In the genomic region with DNA sequence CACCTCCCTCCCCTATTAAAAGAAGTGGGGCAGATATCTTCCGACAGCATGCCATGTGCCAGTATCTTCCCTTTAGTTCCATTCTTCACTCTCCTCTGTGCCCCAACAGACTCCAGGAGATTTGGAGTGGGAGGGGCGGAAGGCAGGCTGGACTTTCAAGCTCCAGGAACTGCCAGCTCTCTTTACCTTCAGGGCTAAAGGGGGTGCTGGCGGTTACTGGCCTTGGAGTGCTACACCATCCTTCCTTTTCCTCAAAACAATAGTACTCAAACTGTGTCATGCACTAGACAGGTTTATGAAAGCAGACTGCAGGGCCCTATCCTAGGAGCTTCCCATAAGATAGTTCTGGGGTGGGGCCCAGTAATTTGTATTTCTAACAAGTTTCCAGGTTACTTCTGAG, we compare ENCODE assay signal across 15 cellular contexts. TPM values are rescaled to one million over a fixed set of nuclear protein-coding genes. Genes with fewer than 3 reads are reported as not detected.
DNase-seq lines count a peak whose midpoint lies in the region; ATAC-seq lines count a peak whose summit lies in the region.
"Had no signal": no experiment of that assay in that cellular context is flagged by ENCODE, and none has a peak within 500 bp of the region (broad histone marks: within the 10 kb centered on the region; RNA-seq: fewer than 3 reads in every experiment).

No MANE protein-coding gene starts in this region.

- CTCF ChIA-PET in activated CD4-positive, alpha-beta memory T cell treated with anti-CD3 and anti-CD28 coated beads for 36 hours (lab: Charles Lee): interaction anchor here (0.8 to 5.2 kb wide), 5 partner anchors 23 to 1046 kb away, joined by 3 to 32 read pairs (median 4); a partner anchor contains a TSS

- no peak overlapping the region for H3K27ac Mint-ChIP-seq in activated CD4-positive, alpha-beta memory T cell treated with anti-CD3 and anti-CD28 coated beads for 36 hours

- peaks cover 33% of the 10 kb centered on the region for H3K36me3 Mint-ChIP-seq in activated CD4-positive, alpha-beta memory T cell treated with anti-CD3 and anti-CD28 coated beads for 36 hours

- H3K9me3 Mint-ChIP-seq in activated CD4-positive, alpha-beta memory T cell treated with anti-CD3 and anti-CD28 coated beads for 36 hours: peaks cover 5% of the 10 kb centered on the region

- H3K4me1 Mint-ChIP-seq in activated CD4-positive, alpha-beta memory T cell treated with anti-CD3 and anti-CD28 coated beads for 36 hours (ENCODE audit: low read depth): peaks cover 82% of the 10 kb centered on the region

- ATAC-seq in esophagus mucosa (peak; percentile 80), GM18498 (IDR thresholded peaks at IDR 0.05; ENCODE audit: unreplicated experiment) (no peak), HG02571 (IDR thresholded peaks at IDR 0.05; ENCODE audit: unreplicated experiment) (no peak)
- no peak for ATAC-seq in stimulated activated naive CD8-positive, alpha-beta T cell treated with anti-CD3 and anti-CD28 coated beads, Interleukin-15, Interleukin-2, amounts not matched to agents 100 U/mL and 50 U/mL, for 24 hours

- H3K27me3 Mint-ChIP-seq in activated CD4-positive, alpha-beta memory T cell treated with anti-CD3 and anti-CD28 coated beads for 36 hours: no peaks in the 10 kb centered on the region

- DNase-seq in activated CD4-positive, alpha-beta T cell treated with anti-CD3 and anti-CD28 coated beads for 48 hours: peak; percentile 26
- DNase-seq in activated CD4-positive, alpha-beta T cell treated with anti-CD3 and anti-CD28 coated beads for 4 hours: no peak
- peak; percentile 38 for DNase-seq in activated CD4-positive, alpha-beta memory T cell treated with anti-CD3 and anti-CD28 coated beads for 36 hours
- DNase-seq in stimulated activated naive CD8-positive, alpha-beta T cell treated with anti-CD3 and anti-CD28 coated beads, Interleukin-15, Interleukin-2, amounts not matched to agents 100 U/mL and 50 U/mL, for 24 hours: peak; percentile 22
- DNase-seq in GF-D8 (lab: John Stamatoyannopoulos, UW): no peak
- DNase-seq: 8988T, amygdala, HCEC 1CT, heart left ventricle, NCI-H1417, stomach had no signal

- intact Hi-C loops in activated CD4-positive, alpha-beta memory T cell treated with anti-CD3 and anti-CD28 coated beads for 36 hours (cut with micrococcal nuclease): loop anchor here (1.0 to 5.0 kb wide), 3 partner anchors 16 to 1344 kb away; a partner anchor contains a TSS

- H3K4me3 Mint-ChIP-seq in activated CD4-positive, alpha-beta memory T cell treated with anti-CD3 and anti-CD28 coated beads for 36 hours: peak overlapping the region; percentile 76
- H3K4me3 Mint-ChIP-seq: CD14-positive monocyte had no signal

- POLR2A ChIA-PET in activated CD4-positive, alpha-beta memory T cell treated with anti-CD3 and anti-CD28 coated beads for 36 hours (lab: Charles Lee): interaction anchor here (1.2 to 1.6 kb wide), 2 partner anchors 10 to 25 kb away, joined by 3 to 4 read pairs; no protein-coding TSS in a partner anchor

RNA-seq across cellular contexts. Expression of a gene that starts 6.0 kb away (rescaled TPM):
- total RNA-seq in activated CD4-positive, alpha-beta memory T cell treated with anti-CD3 and anti-CD28 coated beads for 36 hours: 10 to 100 TPM; 31.6 to 37.0 TPM
- 14.6 TPM for total RNA-seq in esophagus mucosa

RNA-seq across cellular contexts. Expression of a gene that starts 6.4 kb away (rescaled TPM):
- total RNA-seq in activated CD4-positive, alpha-beta memory T cell treated with anti-CD3 and anti-CD28 coated beads for 36 hours: 10 to 100 TPM; 19.6 to 21.3 TPM
- 8.3 TPM for total RNA-seq in esophagus mucosa

Comparison
In these comparisons a context has a peak if more than half of its experiments do, and no peak if none do; other contexts are left out.
1. DNase-seq: peak in activated CD4-positive, alpha-beta T cell treated with anti-CD3 and anti-CD28 coated beads for 48 hours (single experiment), activated CD4-positive, alpha-beta memory T cell treated with anti-CD3 and anti-CD28 coated beads for 36 hours (single experiment) and stimulated activated naive CD8-positive, alpha-beta T cell treated with anti-CD3 and anti-CD28 coated beads, Interleukin-15, Interleukin-2, amounts not matched to agents 100 U/mL and 50 U/mL, for 24 hours (single experiment); none in activated CD4-positive, alpha-beta T cell treated with anti-CD3 and anti-CD28 coated beads for 4 hours (0 of 2) and GF-D8 (single experiment).